ENCODE assay signal across 8 cellular contexts in the genomic region with DNA sequence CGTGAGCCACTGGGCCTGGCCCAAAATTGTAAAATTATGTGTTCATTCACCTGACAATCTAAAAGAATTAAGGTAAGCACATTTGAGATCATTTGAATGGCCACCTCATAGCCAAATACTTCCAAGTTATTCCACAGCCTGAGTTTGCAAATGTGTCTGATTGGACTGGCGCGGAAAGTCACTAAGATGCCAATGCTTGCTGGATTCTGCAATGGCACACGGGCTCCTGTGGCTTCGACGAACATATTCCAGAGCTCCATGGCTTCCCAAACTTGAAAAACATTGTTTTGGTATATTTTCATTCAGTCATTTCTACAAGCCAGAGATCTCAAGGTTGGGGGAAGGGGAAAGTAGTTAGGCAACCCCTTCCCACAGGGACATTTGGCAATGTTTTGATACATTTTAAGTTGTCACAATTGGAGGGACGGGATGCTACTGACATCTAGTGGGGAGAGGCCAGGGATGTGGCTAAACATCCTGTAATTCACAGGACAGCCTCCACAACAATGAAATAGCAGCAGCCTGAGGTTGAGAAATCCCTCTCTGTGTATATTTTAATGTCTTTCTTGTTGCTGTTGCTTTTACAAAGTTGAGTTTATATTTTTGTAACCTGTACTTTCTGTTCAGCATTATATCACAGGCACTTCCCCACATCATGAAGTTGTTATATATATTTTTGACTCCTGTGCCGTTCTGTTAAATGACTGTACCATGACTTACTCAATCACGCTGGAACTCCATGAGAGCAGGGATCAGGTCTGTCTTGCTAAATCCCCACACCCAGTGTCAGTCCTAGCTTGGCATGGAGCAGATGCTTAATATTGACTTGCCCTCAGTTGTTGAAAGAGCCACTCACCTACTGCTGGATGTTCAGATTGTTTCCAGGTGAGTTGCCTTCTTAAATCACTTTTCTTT. TPM values are rescaled to one million over a fixed set of nuclear protein-coding genes. Genes with fewer than 3 reads are reported as not detected.
A peak's percentile ranks its signal among the peaks of the same experiment; 100 is the strongest.
DNase-seq lines count a peak whose midpoint lies in the region; ATAC-seq and TF ChIP-seq lines count a peak whose summit lies in the region.

No MANE protein-coding gene starts in this region.

- H3K27ac Mint-ChIP-seq in stimulated activated naive B cell treated with anti-CD40 and anti-IgM and Interleukin-4, amounts not matched to agents 10 μg/mL and 1 μg/mL and 100 μg/mL, for 72 hours = no peak overlapping the region

- no peaks in the 10 kb centered on the region for H3K4me1 ChIP-seq in breast epithelium
- no peaks in the 10 kb centered on the region for H3K4me1 ChIP-seq in effector memory CD4-positive, alpha-beta T cell (ENCODE audit: control insufficient read depth, insufficient read depth, low read length, poor library complexity, severe bottlenecking)

- no peak overlapping the region for H3K4me3 Mint-ChIP-seq in stimulated activated naive B cell treated with anti-CD40 and anti-IgM and Interleukin-4, amounts not matched to agents 10 μg/mL and 1 μg/mL and 100 μg/mL, for 72 hours

- H3K9me3 Mint-ChIP-seq in stimulated activated naive B cell treated with anti-CD40 and anti-IgM and Interleukin-4, amounts not matched to agents 10 μg/mL and 1 μg/mL and 100 μg/mL, for 72 hours = no peaks in the 10 kb centered on the region

- H3K4me3 ChIP-seq in LNCaP clone FGC (ENCODE audit: low read depth, low read length) (no peak overlapping the region), breast epithelium (no peak overlapping the region), kidney epithelial cell (ENCODE audit: low read depth, low read length) (no peak overlapping the region)
- no peak overlapping the region for H3K4me3 ChIP-seq in effector memory CD4-positive, alpha-beta T cell (ENCODE audit: insufficient read depth, low read depth, low read length, poor library complexity, severe bottlenecking)

- H3K36me3 Mint-ChIP-seq in stimulated activated naive B cell treated with anti-CD40 and anti-IgM and Interleukin-4, amounts not matched to agents 10 μg/mL and 1 μg/mL and 100 μg/mL, for 72 hours = no peaks in the 10 kb centered on the region

- H3K27me3 ChIP-seq in breast epithelium (no peaks in the 10 kb centered on the region), kidney epithelial cell (ENCODE audit: control insufficient read depth, insufficient read depth, low read length) (no peaks in the 10 kb centered on the region)
- no peaks in the 10 kb centered on the region for H3K27me3 ChIP-seq in effector memory CD4-positive, alpha-beta T cell (replicated peaks; ENCODE audit: control insufficient read depth, insufficient read depth, low read length, poor library complexity, severe bottlenecking)

- H3K9me3 ChIP-seq in breast epithelium = no peaks in the 10 kb centered on the region
- H3K9me3 ChIP-seq in effector memory CD4-positive, alpha-beta T cell (ENCODE audit: control insufficient read depth, low read length) = no peaks in the 10 kb centered on the region

- TF ChIP-seq CTCF in LNCaP clone FGC (IDR thresholded peaks at IDR 0.05; ENCODE audit: control insufficient read depth, extremely low read depth, insufficient read depth) (peak; percentile 93), breast epithelium (IDR thresholded peaks at IDR 0.05) (peak in 2 of 3 donors; percentile 39 to 64), kidney epithelial cell (IDR thresholded peaks at IDR 0.05; ENCODE audit: insufficient read depth, low read length, poor library complexity, severe bottlenecking) (peak; percentile 75)

- TF ChIP-seq POLR2A in breast epithelium (IDR thresholded peaks at IDR 0.05) = no peak

- H3K27me3 Mint-ChIP-seq in stimulated activated naive B cell treated with anti-CD40 and anti-IgM and Interleukin-4, amounts not matched to agents 10 μg/mL and 1 μg/mL and 100 μg/mL, for 72 hours = peaks cover 0 to 6% of the 10 kb centered on the region in 2 donors

- ATAC-seq in GM21423 (IDR thresholded peaks at IDR 0.05; ENCODE audit: unreplicated experiment) = peak; percentile 81
- peak; percentile 65 to 73 for ATAC-seq in stimulated activated naive B cell treated with anti-CD40 and anti-IgM and Interleukin-4, amounts not matched to agents 10 μg/mL and 1 μg/mL and 100 μg/mL, for 72 hours (replicated peaks)

- DNase-seq in DMS 273 (lab: John Stamatoyannopoulos, UW; ENCODE audit: unreplicated experiment) (peak; percentile 82), LNCaP clone FGC (ENCODE audit: low read depth) (no peak), SIG-M5 (lab: John Stamatoyannopoulos, UW) (peak; percentile 51), breast epithelium (ENCODE audit: low spot score in 2 of 2) (no peak), kidney epithelial cell (ENCODE audit: low read depth) (peak; percentile 1)
- peak; percentile 12 for DNase-seq in stimulated activated naive B cell treated with anti-CD40 and anti-IgM and Interleukin-4, amounts not matched to agents 10 μg/mL and 1 μg/mL and 100 μg/mL, for 72 hours
- no peak for DNase-seq in effector memory CD4-positive, alpha-beta T cell

- no peak overlapping the region for H3K27ac ChIP-seq in breast epithelium
- H3K27ac ChIP-seq in effector memory CD4-positive, alpha-beta T cell (ENCODE audit: insufficient read depth, low read length, poor library complexity, severe bottlenecking) = no peak overlapping the region

- intact Hi-C loops in breast epithelium (cut with DNase I; ENCODE audit: low total_unique reads) = no loop called here

- no peaks in the 10 kb centered on the region for H3K36me3 ChIP-seq in breast epithelium
- no peaks in the 10 kb centered on the region for H3K36me3 ChIP-seq in kidney epithelial cell (ENCODE audit: control insufficient read depth, insufficient read depth, low read length)
- no peaks in the 10 kb centered on the region for H3K36me3 ChIP-seq in effector memory CD4-positive, alpha-beta T cell (ENCODE audit: control insufficient read depth, insufficient read depth, low read length)

- no peaks in the 10 kb centered on the region for H3K4me1 Mint-ChIP-seq in stimulated activated naive B cell treated with anti-CD40 and anti-IgM and Interleukin-4, amounts not matched to agents 10 μg/mL and 1 μg/mL and 100 μg/mL, for 72 hours

RNA-seq across cellular contexts. Expression of a gene that starts 56.9 kb away (rescaled TPM):
- total RNA-seq in breast epithelium = 1 to 10 TPM; 1.2 to 3.8 (median 1.6) TPM
- total RNA-seq in kidney epithelial cell = 3.4 and 4.0 TPM in 2 replicates

RNA-seq across cellular contexts. Expression of a gene that starts 57.3 kb away (rescaled TPM):
- 1 to 10 TPM; 2.9 to 3.7 (median 3.3) TPM for total RNA-seq in breast epithelium
- 0.96 and 2.3 TPM in 2 replicates for total RNA-seq in kidney epithelial cell

Comparison
In these comparisons a context has a peak if more than half of its experiments do, and no peak if none do; other contexts are left out.
1. DNase-seq: peak in DMS 273 (single experiment), SIG-M5 (single experiment), kidney epithelial cell (single experiment) and stimulated activated naive B cell treated with anti-CD40 and anti-IgM and Interleukin-4, amounts not matched to agents 10 μg/mL and 1 μg/mL and 100 μg/mL, for 72 hours (single experiment); none in LNCaP clone FGC (single experiment), breast epithelium (0 of 2) and effector memory CD4-positive, alpha-beta T cell (0 of 3).
2. Peak in every context shown above with its lines, with median percentiles within 50 percentile points of each other: CTCF ChIP-seq.